Comparison of ENCODE assay signal across 2 cellular contexts in genomic region chr18:58361212-58361611, GRCh38.
TF ChIP-seq lines count a peak whose summit lies in the region.

No MANE protein-coding gene starts in this region.

TF ChIP-seq in liver, 16 proteins besides CTCF, POLR2A, EP300 and RAD21 (continued from another document):
- TF ChIP-seq ZBTB33 (IDR thresholded peaks at IDR 0.05) (no peak), HNF4G (IDR thresholded peaks at IDR 0.05) (no peak)
TF ChIP-seq in liver: peak in this region for 0.

TF ChIP-seq in HepG2, 621 proteins besides CTCF, POLR2A, EP300 and RAD21 (continued from another document):
- TF ChIP-seq RNF219 (CRISPR knock-in tag; IDR thresholded peaks at IDR 0.05) (no peak), HNRNPUL1 (IDR thresholded peaks at IDR 0.05; ENCODE audit: low read depth, low read length) (no peak), PRDM10 (CRISPR knock-in tag; IDR thresholded peaks at IDR 0.05; ENCODE audit: low read depth) (no peak), ZNF770 (CRISPR knock-in tag; IDR thresholded peaks at IDR 0.05) (no peak), ZNF674 (CRISPR knock-in tag; IDR thresholded peaks at IDR 0.05; ENCODE audit: low read depth) (no peak), NCOA1 (CRISPR knock-in tag; IDR thresholded peaks at IDR 0.05) (no peak), ZNF225 (CRISPR knock-in tag; IDR thresholded peaks at IDR 0.05) (no peak), FOXO1 (CRISPR knock-in tag; IDR thresholded peaks at IDR 0.05) (no peak), ZNF207 (IDR thresholded peaks at IDR 0.05; ENCODE audit: borderline replicate concordance) (no peak), KDM3A (CRISPR knock-in tag; IDR thresholded peaks at IDR 0.05; ENCODE audit: low read depth) (no peak), ZNF713 (CRISPR knock-in tag; IDR thresholded peaks at IDR 0.05) (no peak)
TF ChIP-seq in HepG2: peak in this region for 0.
